Comparison of ENCODE assay signal across 11 cellular contexts in genomic region chr6:75202676-75203131, GRCh38. TPM values are rescaled to one million over a fixed set of nuclear protein-coding genes. Genes with fewer than 3 reads are reported as not detected.
A peak's percentile ranks its signal among the peaks of the same experiment; 100 is the strongest.
DNase-seq lines count a peak whose midpoint lies in the region; TF ChIP-seq lines count a peak whose summit lies in the region.
"Had no signal": no experiment of that assay in that cellular context is flagged by ENCODE, and none has a peak within 500 bp of the region (broad histone marks: within the 10 kb centered on the region; RNA-seq: fewer than 3 reads in every experiment).

No MANE protein-coding gene starts in this region.

- H3T11ph ChIP-seq in H9 (ENCODE audit: low read length) = no peak overlapping the region

- H3K36me3 Mint-ChIP-seq in H9 (ENCODE audit: insufficient read depth in 1 of 3, low read depth in 3 of 3) (no peaks in the 10 kb centered on the region; a peak in 1 of 7 replicates), brain (no peaks in the 10 kb centered on the region)
- H3K36me3 Mint-ChIP-seq in T-helper 2 cell treated with Interferon-gamma antibody and Interleukin-4, amounts not matched to agents 5 μg/mL and 100 μg/mL, for 36 hours (ENCODE audit: low read depth) = no peaks in the 10 kb centered on the region
- H3K36me3 Mint-ChIP-seq: stimulated activated effector memory CD8-positive, alpha-beta T cell treated with anti-CD3 and anti-CD28 coated beads, Interleukin-12 subunit alpha, Interleukin-12 subunit beta, amount 100 ng/mL, for 72 hours had no signal

- no peak overlapping the region for H3K18ac ChIP-seq in H9 (ENCODE audit: insufficient read length, low read depth, low read length)

- H3K4me3 ChIP-seq in iPS-20b (ENCODE audit: low read length) = peak overlapping the region; percentile 52; the same call in 1 of the 2 replicates
- peak overlapping the region in 3 of 4 donors; percentile 41 to 44 (median 42) for H3K4me3 ChIP-seq in stomach

- DNase-seq in H9 = no peak
- no peak for DNase-seq in stomach
- DNase-seq in stimulated activated CD4-positive, alpha-beta T cell treated with anti-CD3 and anti-CD28 coated beads, Interleukin-4, amount 100 ng/mL, for 24 hours = no peak
- DNase-seq in T-helper 2 cell treated with Interferon-gamma antibody and Interleukin-4, amounts not matched to agents 5 μg/mL and 100 μg/mL, for 36 hours (ENCODE audit: low spot score) = no peak
- DNase-seq in SKM-1 (lab: John Stamatoyannopoulos, UW; ENCODE audit: unreplicated experiment) = no peak
- DNase-seq: DND-41, NCI-H2171 treated with DMSO at 0.1 percent for 48 hours had no signal

- H3K4me2 ChIP-seq in H9 (ENCODE audit: insufficient read depth, insufficient read length, low read length) = peak overlapping the region; percentile 75

- no peak overlapping the region for H3K56ac ChIP-seq in H9 (ENCODE audit: insufficient read length, low read depth, low read length)

- H2BK20ac ChIP-seq in H9 (ENCODE audit: low read depth, low read length, poor library complexity, severe bottlenecking) = no peak overlapping the region

- H3K4ac ChIP-seq in H9 (ENCODE audit: low read depth, low read length) = no peak overlapping the region

- peaks cover 41% of the 10 kb centered on the region for H3K23me2 ChIP-seq in H9 (ENCODE audit: insufficient read length, low read depth, low read length, poor library complexity, severe bottlenecking)

- no peak overlapping the region for H2BK15ac ChIP-seq in H9 (ENCODE audit: low read depth, low read length)

- H3K27ac Mint-ChIP-seq in H9 = no peak overlapping the region
- peak overlapping the region in 2 of 5 experiments; percentile 10 to 84 for H3K27ac Mint-ChIP-seq in brain
- no peak overlapping the region for H3K27ac Mint-ChIP-seq in T-helper 2 cell treated with Interferon-gamma antibody and Interleukin-4, amounts not matched to agents 5 μg/mL and 100 μg/mL, for 36 hours
- H3K27ac Mint-ChIP-seq: stimulated activated effector memory CD8-positive, alpha-beta T cell treated with anti-CD3 and anti-CD28 coated beads, Interleukin-12 subunit alpha, Interleukin-12 subunit beta, amount 100 ng/mL, for 72 hours had no signal

- no peak overlapping the region for H2BK120ac ChIP-seq in H9 (ENCODE audit: low read depth, low read length, poor library complexity, severe bottlenecking)

- H4K91ac ChIP-seq in H9 (ENCODE audit: insufficient read length, low read depth, low read length) = no peak overlapping the region

- H3K4me3 Mint-ChIP-seq in H9 (peak overlapping the region; percentile 73 to 87), brain (peak overlapping the region; percentile 72 to 86 (median 81))
- no peak overlapping the region for H3K4me3 Mint-ChIP-seq in T-helper 2 cell treated with Interferon-gamma antibody and Interleukin-4, amounts not matched to agents 5 μg/mL and 100 μg/mL, for 36 hours
- H3K4me3 Mint-ChIP-seq: stimulated activated effector memory CD8-positive, alpha-beta T cell treated with anti-CD3 and anti-CD28 coated beads, Interleukin-12 subunit alpha, Interleukin-12 subunit beta, amount 100 ng/mL, for 72 hours had no signal

- H3K14ac ChIP-seq in H9 (ENCODE audit: insufficient read depth, low read length) = no peak overlapping the region

- no peaks in the 10 kb centered on the region for H4K20me1 ChIP-seq in H9 (ENCODE audit: control insufficient read depth, insufficient read depth, insufficient read length)

- H2AK5ac ChIP-seq in H9 (ENCODE audit: insufficient read length, low read length) = no peak overlapping the region

- H3K9me3 Mint-ChIP-seq in H9 (no peaks in the 10 kb centered on the region; a peak in 2 of 5 replicates), brain (no peaks in the 10 kb centered on the region)
- H3K9me3 Mint-ChIP-seq in T-helper 2 cell treated with Interferon-gamma antibody and Interleukin-4, amounts not matched to agents 5 μg/mL and 100 μg/mL, for 36 hours = no peaks in the 10 kb centered on the region
- H3K9me3 Mint-ChIP-seq: stimulated activated effector memory CD8-positive, alpha-beta T cell treated with anti-CD3 and anti-CD28 coated beads, Interleukin-12 subunit alpha, Interleukin-12 subunit beta, amount 100 ng/mL, for 72 hours had no signal

- no CpG with 5 or more reads among the region's 12 CpGs for WGBS in H9 (ENCODE audit: extremely low coverage, insufficient read length, low lambda C conversion rate)
- 64 to 71% (median 66%) methylated on average over 12 of the region's 12 CpGs for WGBS in stomach, 5 donors

- peaks cover 79% of the 10 kb centered on the region for H3K27me3 Mint-ChIP-seq in H9 (ENCODE audit: low read depth)
- peaks cover 83% of the 10 kb centered on the region for H3K27me3 Mint-ChIP-seq in brain
- H3K27me3 Mint-ChIP-seq in T-helper 2 cell treated with Interferon-gamma antibody and Interleukin-4, amounts not matched to agents 5 μg/mL and 100 μg/mL, for 36 hours (ENCODE audit: low read depth) = peaks cover 75% of the 10 kb centered on the region

- no peak overlapping the region for H2AFZ ChIP-seq in H9 (ENCODE audit: low read length)

- H3K79me1 ChIP-seq in H9 (ENCODE audit: insufficient read depth, low read depth, low read length, poor library complexity, severe bottlenecking) = no peaks in the 10 kb centered on the region

- intact Hi-C loops in stomach (cut with DNase I; ENCODE audit: low total_unique reads) = no loop called here

- no peak overlapping the region for H2BK5ac ChIP-seq in H9 (ENCODE audit: insufficient read length, low read length)

- H3K23ac ChIP-seq in H9 (ENCODE audit: insufficient read length, low read depth, low read length) = no peak overlapping the region

- TF ChIP-seq CTCF in H9 (conservative IDR thresholded peaks at IDR 0.05) (no peak), brain (conservative IDR thresholded peaks at IDR 0.05) (no peak), stomach (IDR thresholded peaks at IDR 0.05) (no peak)

- H3K27ac ChIP-seq in H9 (ENCODE audit: insufficient read length, low read depth, low read length) (no peak overlapping the region), iPS-20b (ENCODE audit: low read length) (no peak overlapping the region), stomach (peak overlapping the region in 4 of 5 donors; percentile 13 to 89 (median 52))

- H4K8ac ChIP-seq in H9 (replicated peaks; ENCODE audit: insufficient read length, low read depth, low read length) = no peak overlapping the region

- no peaks in the 10 kb centered on the region for H3K4me1 ChIP-seq in H9 (ENCODE audit: insufficient read depth, low read length)
- H3K4me1 ChIP-seq in iPS-20b (ENCODE audit: insufficient read depth, low read length) = peaks cover 8% of the 10 kb centered on the region; the same call in 1 of the 2 replicates
- peaks cover 33 to 57% (median 53%) of the 10 kb centered on the region in 4 donors for H3K4me1 ChIP-seq in stomach

- H3K9me3 ChIP-seq in H9 (ENCODE audit: control insufficient read depth, low read depth, low read length) (no peaks in the 10 kb centered on the region), iPS-20b (ENCODE audit: insufficient read depth, low read depth, low read length) (no peaks in the 10 kb centered on the region), stomach (no peaks in the 10 kb centered on the region)
- H3K9me3 ChIP-seq: spleen had no signal

- H3K9ac ChIP-seq in H9 (ENCODE audit: extremely low read depth, insufficient read length, low read length) (no peak overlapping the region), iPS-20b (ENCODE audit: low read depth, low read length) (no peak overlapping the region)

- peaks cover 47% of the 10 kb centered on the region for H3K27me3 ChIP-seq in H9 (ENCODE audit: insufficient read depth, low read length)
- H3K27me3 ChIP-seq in iPS-20b (ENCODE audit: insufficient read depth, low read length) = peaks cover 70% of the 10 kb centered on the region
- H3K27me3 ChIP-seq in stomach = peaks cover 3 to 59% (median 48%) of the 10 kb centered on the region in 3 donors

- no peak for TF ChIP-seq EP300 in stomach (IDR thresholded peaks at IDR 0.05)

- H2BK12ac ChIP-seq in H9 (ENCODE audit: insufficient read length, low read depth, low read length) = no peak overlapping the region

- no peak for TF ChIP-seq POLR2A in stomach (IDR thresholded peaks at IDR 0.05)

- H3K4me1 Mint-ChIP-seq in H9 (peaks cover 41 to 45% of the 10 kb centered on the region in 2 experiments), brain (peaks cover 54% of the 10 kb centered on the region)
- H3K4me1 Mint-ChIP-seq in T-helper 2 cell treated with Interferon-gamma antibody and Interleukin-4, amounts not matched to agents 5 μg/mL and 100 μg/mL, for 36 hours (ENCODE audit: low read depth) = peaks cover 33% of the 10 kb centered on the region

- H3K36me3 ChIP-seq in iPS-20b (ENCODE audit: insufficient read depth, low read depth, low read length) (no peaks in the 10 kb centered on the region), stomach (no peaks in the 10 kb centered on the region)
- H3K36me3 ChIP-seq: spleen had no signal

- no peaks in the 10 kb centered on the region for H3K79me2 ChIP-seq in H9 (ENCODE audit: insufficient read depth, low read length)

- H4K5ac ChIP-seq in H9 (ENCODE audit: insufficient read length, low read depth, low read length) = no peak overlapping the region

RNA-seq across cellular contexts. Expression of gene COL12A1, which starts 3.1 kb away (rescaled TPM):
- 0.96 and 1.4 TPM in 2 replicates for total RNA-seq in H9 (2021)
- polyA plus RNA-seq in brain (ENCODE audit: insufficient read depth, low read depth, low replicate concordance) = 0.63 TPM
- 100 to 1,000 TPM in 1 of 5 donors, 10 to 100 TPM in 4; 20.3 to 170 (median 32.6) TPM for total RNA-seq in stomach
- 1 to 10 TPM; 3.4 to 9.6 (median 3.7) TPM for polyA plus RNA-seq in stomach

RNA-seq across cellular contexts. Expression of gene COX7A2, which starts 40.9 kb away (rescaled TPM):
- total RNA-seq in H9 (2021) (508 and 516 TPM in 2 replicates), stomach (1,000 to 10,000 TPM in 1 of 5 donors, 100 to 1,000 TPM in 3, 10 to 100 TPM in 1; 27.8 to 1,121 (median 184) TPM)
- polyA plus RNA-seq in brain (ENCODE audit: insufficient read depth, low read depth, low replicate concordance) (701 TPM), stomach (1,000 to 10,000 TPM in 1 of 3 donors, 100 to 1,000 TPM in 2; 566 to 1,513 (median 657) TPM)

Comparison
In these comparisons a context has a peak if more than half of its experiments do, and no peak if none do; other contexts are left out.
1. H3K27ac ChIP-seq: peak in stomach (4 of 5); none in H9 (single experiment) and iPS-20b (single experiment).